In the genomic region with DNA sequence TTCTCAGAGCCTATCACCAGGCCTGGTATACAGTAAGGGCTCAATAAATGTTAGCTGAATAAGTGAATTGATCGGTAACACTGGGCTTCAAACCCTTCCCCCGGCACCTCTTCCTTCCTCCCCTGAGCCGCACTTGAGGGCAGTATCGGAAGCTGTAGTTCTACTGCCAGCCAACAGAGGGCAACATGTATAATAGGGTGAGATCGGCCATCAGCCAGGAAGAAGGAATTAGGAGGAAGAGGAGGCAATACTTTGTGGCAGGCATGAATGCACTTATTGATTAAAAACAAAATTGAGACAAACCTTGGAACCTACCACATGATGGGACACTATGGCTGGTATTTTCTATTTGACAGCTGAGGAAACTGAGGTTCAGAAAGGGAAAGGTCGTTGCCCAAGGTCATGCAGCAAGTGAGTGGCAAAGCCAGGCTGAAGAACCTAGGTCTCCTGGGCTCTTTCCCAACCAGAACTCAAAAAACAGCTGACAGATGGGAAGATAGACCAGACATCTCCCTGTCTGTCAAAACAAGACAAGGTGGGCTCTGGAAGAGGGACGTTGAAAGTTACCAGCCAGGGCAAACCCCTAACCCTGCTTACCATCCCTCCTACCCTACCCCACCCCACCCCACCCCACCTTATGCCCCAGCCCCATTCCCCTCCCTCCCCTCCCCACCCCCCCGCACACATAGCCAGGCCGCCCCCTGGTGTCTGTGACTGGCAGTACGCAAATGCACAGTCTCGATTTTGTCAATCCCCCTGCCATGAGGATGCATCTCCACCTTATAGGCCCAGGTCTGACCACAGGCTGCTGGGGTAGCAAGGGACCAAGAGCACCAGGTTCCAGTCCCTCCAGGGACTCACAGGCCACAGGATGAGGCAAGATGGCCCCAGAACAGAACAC, we compare ENCODE assay signal across 8 cellular contexts.
DNase-seq lines count a peak whose midpoint lies in the region; ATAC-seq, FAIRE-seq and TF ChIP-seq lines count a peak whose summit lies in the region.

No MANE protein-coding gene starts in this region.

- H3K27ac Mint-ChIP-seq in CD4-positive, alpha-beta memory T cell = peak overlapping the region; percentile 22 to 91 (median 74)

- no peak for FAIRE-seq in keratinocyte (lab: Jason Lieb, UNC)

- H3K27me3 ChIP-seq in CD4-positive, alpha-beta memory T cell (ENCODE audit: insufficient read depth, low read length) = no peaks in the 10 kb centered on the region
- H3K27me3 ChIP-seq in adipocyte (replicated peaks; ENCODE audit: control insufficient read depth, insufficient read depth, low read length) (peaks cover 65% of the 10 kb centered on the region), keratinocyte (ENCODE audit: control insufficient read depth, extremely low read depth, insufficient read depth, low read length) (peaks cover 5% of the 10 kb centered on the region)

- no peaks in the 10 kb centered on the region for H3K36me3 ChIP-seq in CD4-positive, alpha-beta memory T cell (ENCODE audit: insufficient read depth, low read length)
- H3K36me3 ChIP-seq in adipocyte (ENCODE audit: control insufficient read depth, insufficient read depth, low read length, severe bottlenecking) (no peaks in the 10 kb centered on the region), keratinocyte (ENCODE audit: control insufficient read depth in 2 of 2, extremely low read depth in 1 of 2, insufficient read depth in 2 of 2, low read length in 2 of 2) (no peaks in the 10 kb centered on the region)

- peak; percentile 64 to 84 (median 76) for TF ChIP-seq CTCF in keratinocyte (optimal IDR thresholded peaks at IDR 0.05 in 1 of 3, IDR thresholded peaks at IDR 0.05 in 1 of 3, conservative IDR thresholded peaks at IDR 0.05 in 1 of 3; ENCODE audit: extremely low read depth in 1 of 3, insufficient read depth in 2 of 3, low read length in 3 of 3)

- H3K27ac ChIP-seq in CD4-positive, alpha-beta memory T cell (ENCODE audit: low read depth, low read length) = no peak overlapping the region
- no peak overlapping the region for H3K27ac ChIP-seq in keratinocyte (ENCODE audit: control insufficient read depth, insufficient read depth, low read length)

- H3K4me1 ChIP-seq in CD4-positive, alpha-beta memory T cell (ENCODE audit: insufficient read depth, low read length) = peaks cover 56% of the 10 kb centered on the region
- H3K4me1 ChIP-seq in adipocyte (ENCODE audit: control insufficient read depth, insufficient read depth, low read length) = no peaks in the 10 kb centered on the region
- H3K4me1 ChIP-seq in keratinocyte (ENCODE audit: control insufficient read depth, extremely low read depth, insufficient read depth, low read length) = peaks cover 13% of the 10 kb centered on the region

- no peaks in the 10 kb centered on the region for H3K9me3 ChIP-seq in CD4-positive, alpha-beta memory T cell (ENCODE audit: control insufficient read depth in 1 of 2, low read length in 2 of 2)
- H3K9me3 ChIP-seq in adipocyte (ENCODE audit: control insufficient read depth, low read length) (no peaks in the 10 kb centered on the region), keratinocyte (ENCODE audit: control insufficient read depth, low read depth, low read length) (no peaks in the 10 kb centered on the region)

- no peaks in the 10 kb centered on the region for H4K20me1 ChIP-seq in keratinocyte (ENCODE audit: control insufficient read depth, extremely low read depth, insufficient read depth, low read length)

- dilution Hi-C loops in keratinocyte (cut with MboI; ENCODE audit: extremely low pct_ligation_motif_present, low sequenced_read_pairs) = no loop called here

- H3K27me3 Mint-ChIP-seq in CD4-positive, alpha-beta memory T cell = peaks cover 0 to 1% of the 10 kb centered on the region in 2 donors

- ATAC-seq in GM21619 (IDR thresholded peaks at IDR 0.05; ENCODE audit: unreplicated experiment) = no peak

- CTCF ChIA-PET in CD4-positive, alpha-beta memory T cell (lab: Charles Lee; ENCODE audit: partially characterized antibody) = interaction anchor here (0.6 to 12.9 kb wide), 41 partner anchors 8 to 305 kb away, joined by 3 to 296 read pairs (median 7); a partner anchor contains a TSS

- H3K9ac ChIP-seq in adipocyte (ENCODE audit: low read length) (no peak overlapping the region), keratinocyte (ENCODE audit: control insufficient read depth, extremely low read depth, insufficient read depth, low read length) (no peak overlapping the region)

- no peaks in the 10 kb centered on the region for H3K9me1 ChIP-seq in keratinocyte (ENCODE audit: control insufficient read depth, extremely low read depth, insufficient read depth, low read length)

- no peaks in the 10 kb centered on the region for H3K9me3 Mint-ChIP-seq in CD4-positive, alpha-beta memory T cell

- peaks cover 9 to 26% (median 21%) of the 10 kb centered on the region in 4 donors for H3K4me1 Mint-ChIP-seq in CD4-positive, alpha-beta memory T cell

- H2AFZ ChIP-seq in keratinocyte (ENCODE audit: control insufficient read depth, low read length) = no peak overlapping the region

- no peaks in the 10 kb centered on the region for H3K36me3 Mint-ChIP-seq in CD4-positive, alpha-beta memory T cell

- H3K79me2 ChIP-seq in keratinocyte (ENCODE audit: control insufficient read depth, insufficient read depth, low read length) = no peaks in the 10 kb centered on the region

- H3K4me3 Mint-ChIP-seq in CD4-positive, alpha-beta memory T cell = peak overlapping the region in 7 of 8 donors; percentile 4 to 61 (median 43)

- intact Hi-C loops in CD4-positive, alpha-beta memory T cell (cut with micrococcal nuclease) = loop anchor here (1.0 to 2.0 kb wide), 7 partner anchors 15 to 189 kb away; no protein-coding TSS in a partner anchor

- H3K4me3 ChIP-seq in CD4-positive, alpha-beta memory T cell (ENCODE audit: low read length in 2 of 2) = no peak overlapping the region
- H3K4me3 ChIP-seq in adipocyte (ENCODE audit: low read length) (no peak overlapping the region), keratinocyte (ENCODE audit: control insufficient read depth in 2 of 3, extremely low read depth in 1 of 3, insufficient read depth in 2 of 3, low read depth in 1 of 3, low read length in 3 of 3) (no peak overlapping the region)

- DNase-seq in CD4-positive, alpha-beta memory T cell = peak; percentile 64 to 70 (median 65)
- DNase-seq in HPDE6-E6E7 (ENCODE audit: extremely low spot score) = peak; percentile 49
- DNase-seq in T-helper 1 cell = peak in 4 of 5 donors; percentile 34 to 82 (median 50)
- DNase-seq in adipocyte (ENCODE audit: low read depth) = peak; percentile 41
- DNase-seq in keratinocyte (ENCODE audit: low read depth, low spot score) = no peak
- peak; percentile 6 to 72 (median 48) for DNase-seq in stimulated activated naive CD4-positive, alpha-beta T cell (lab: John Stamatoyannopoulos, UW)
- no peak for DNase-seq in DMS153 treated with DMSO at 0.1 percent for 48 hours (lab: John Stamatoyannopoulos, UW; ENCODE audit: unreplicated experiment)

- POLR2A ChIA-PET in CD4-positive, alpha-beta memory T cell (lab: Charles Lee; ENCODE audit: partially characterized antibody) = interaction anchor here (0.7 to 11.9 kb wide), 18 partner anchors 11 to 189 kb away, joined by 3 to 206 read pairs (median 4); a partner anchor contains a TSS

- H3K4me2 ChIP-seq in keratinocyte (ENCODE audit: control insufficient read depth, extremely low read depth, insufficient read depth, low read depth, low read length) = no peak overlapping the region

Comparison
In these comparisons a context has a peak if more than half of its experiments do, and no peak if none do; other contexts are left out.
1. DNase-seq: peak in CD4-positive, alpha-beta memory T cell (5 of 5), HPDE6-E6E7 (single experiment), T-helper 1 cell (4 of 5), adipocyte (single experiment) and stimulated activated naive CD4-positive, alpha-beta T cell (6 of 6); none in keratinocyte (single experiment) and DMS153 treated with DMSO at 0.1 percent for 48 hours (single experiment).